Comparison of ENCODE assay signal across 1 cellular context in the genomic region with DNA sequence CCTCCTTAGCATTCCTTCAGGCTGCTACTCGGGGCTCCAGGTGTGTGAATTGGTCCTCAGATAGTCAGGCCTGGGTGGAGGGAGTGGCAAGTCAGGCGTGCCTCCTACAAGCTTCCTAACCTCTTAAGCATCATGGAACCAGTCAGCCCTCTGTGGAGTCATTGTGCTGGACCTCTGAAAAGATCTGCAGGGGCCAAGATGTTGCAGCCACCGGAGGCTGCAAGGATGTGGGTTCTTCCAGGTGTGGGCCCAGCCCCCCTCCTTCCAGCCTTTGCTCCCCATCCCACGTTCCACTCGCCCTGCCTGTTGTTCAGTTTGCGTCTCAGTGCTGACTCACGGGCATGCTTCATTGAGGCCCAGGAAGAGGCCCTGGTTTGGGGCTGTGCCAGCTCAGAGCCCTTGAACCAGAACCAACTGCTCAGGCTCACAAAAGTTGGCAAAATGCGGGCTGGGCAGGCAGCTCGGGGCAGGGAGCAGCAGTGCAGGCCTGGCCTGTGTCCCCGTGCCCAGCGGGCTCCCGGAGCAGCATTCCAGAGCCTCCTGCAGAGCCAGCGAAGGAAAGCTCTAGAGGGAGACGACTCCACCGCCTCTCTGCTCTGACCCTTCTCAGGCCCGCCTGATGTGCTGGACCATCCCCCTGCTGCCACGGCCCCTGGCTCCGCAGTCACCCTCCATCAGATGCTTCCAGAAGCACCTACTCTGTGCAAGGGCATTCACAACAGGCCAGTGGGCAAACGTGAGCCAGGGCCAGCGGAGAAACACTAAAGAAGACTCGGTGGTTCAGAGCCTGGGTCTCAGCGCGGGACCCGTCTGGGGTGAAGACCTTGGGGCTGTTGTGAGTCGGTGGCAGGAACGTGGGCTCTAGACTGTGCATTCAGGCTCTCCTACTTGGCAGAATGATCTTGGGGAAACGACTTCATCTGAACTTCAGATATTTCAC.
TF ChIP-seq lines count a peak whose summit lies in the region.

No MANE protein-coding gene starts in this region.

TF ChIP-seq in H1, 55 proteins besides CTCF, POLR2A, EP300 and RAD21:
- TF ChIP-seq JUN (IDR thresholded peaks at IDR 0.05; ENCODE audit: low read depth, low read length) = no peak
- no peak for TF ChIP-seq FOSL1 (IDR thresholded peaks at IDR 0.05; ENCODE audit: insufficient read depth, low read depth, low read length)
- no peak for TF ChIP-seq CHD7 (IDR thresholded peaks at IDR 0.05; ENCODE audit: insufficient replicate concordance, low read length)
- TF ChIP-seq YY1 (IDR thresholded peaks at IDR 0.05; ENCODE audit: low read depth, low read length) = no peak
- no peak for TF ChIP-seq GABPA (IDR thresholded peaks at IDR 0.05; ENCODE audit: borderline replicate concordance, insufficient read depth, low read length)
- no peak for TF ChIP-seq TAF1 (IDR thresholded peaks at IDR 0.05; ENCODE audit: low read depth, low read length)
- TF ChIP-seq GTF2F1 (IDR thresholded peaks at IDR 0.05; ENCODE audit: borderline replicate concordance, low read depth, low read length) = no peak
- no peak for TF ChIP-seq SIRT6 (IDR thresholded peaks at IDR 0.05; ENCODE audit: low read length)
TF ChIP-seq in H1: peak in this region for 0.
